Comparison of ENCODE assay signal across 19 cellular contexts in the genomic region with DNA sequence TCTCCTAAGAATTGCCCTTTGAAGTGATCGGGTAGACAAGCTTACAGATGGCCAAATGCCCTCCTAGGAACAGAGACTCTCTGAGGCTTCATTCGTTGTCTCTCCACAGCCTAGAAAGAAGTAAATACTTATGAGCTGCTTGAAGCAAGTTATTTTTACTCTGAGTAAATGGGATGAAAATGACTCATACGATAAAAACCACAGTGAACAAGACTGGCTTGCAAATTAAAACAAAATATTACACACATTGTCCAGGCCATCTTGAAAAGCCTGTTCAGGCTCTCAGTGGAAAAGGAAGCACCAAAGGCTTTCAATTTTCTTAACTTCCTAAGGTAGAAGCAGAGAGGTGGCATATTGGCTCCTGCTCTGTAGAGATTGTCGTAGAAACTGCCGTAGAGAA.
A peak's percentile ranks its signal among the peaks of the same experiment; 100 is the strongest.
DNase-seq lines count a peak whose midpoint lies in the region; ATAC-seq, FAIRE-seq and TF ChIP-seq lines count a peak whose summit lies in the region.
"Had no signal": no experiment of that assay in that cellular context is flagged by ENCODE, and none has a peak within 500 bp of the region (broad histone marks: within the 10 kb centered on the region; RNA-seq: fewer than 3 reads in every experiment).

No MANE protein-coding gene starts in this region.

- no peak for FAIRE-seq in bronchial epithelial cell (lab: Jason Lieb, UNC)
- FAIRE-seq: D721Med, K562 had no signal

- no peaks in the 10 kb centered on the region for H3K27me3 ChIP-seq in SK-N-SH (ENCODE audit: insufficient read depth)
- no peaks in the 10 kb centered on the region for H3K27me3 ChIP-seq in bronchial epithelial cell (ENCODE audit: control insufficient read depth, insufficient read depth, low read length)
- H3K27me3 ChIP-seq: SJCRH30 had no signal

- no peak overlapping the region for H2AFZ ChIP-seq in SK-N-SH (ENCODE audit: low read depth)
- H2AFZ ChIP-seq: GM23338 had no signal

- no peak overlapping the region for H3K9ac ChIP-seq in SK-N-SH

- H3K4me1 Mint-ChIP-seq in T-helper 2 cell treated with Interferon-gamma antibody and Interleukin-4, amounts not matched to agents 5 μg/mL and 100 μg/mL, for 36 hours (ENCODE audit: low read depth): no peaks in the 10 kb centered on the region
- H3K4me1 Mint-ChIP-seq: B cell; CD4-positive, alpha-beta memory T cell had no signal

- POLR2A ChIA-PET in SK-N-SH (lab: Yijun Ruan, JAX): no interaction called here

- H3K27me3 Mint-ChIP-seq in T-helper 2 cell treated with Interferon-gamma antibody and Interleukin-4, amounts not matched to agents 5 μg/mL and 100 μg/mL, for 36 hours (ENCODE audit: low read depth): no peaks in the 10 kb centered on the region
- H3K27me3 Mint-ChIP-seq: B cell; CD4-positive, alpha-beta memory T cell had no signal

- WGBS in SK-N-SH (ENCODE audit: low lambda C conversion rate): 43% methylated on average over 5 of the region's 5 CpGs

- H4K20me1 ChIP-seq in SK-N-SH (ENCODE audit: insufficient read depth): no peaks in the 10 kb centered on the region

- CTCF ChIA-PET in SK-N-SH (lab: Yijun Ruan, JAX): interaction anchor here (0.7 to 0.9 kb wide), 2 partner anchors 10 to 14 kb away, joined by 3 to 4 read pairs; no protein-coding TSS in a partner anchor

- H3K9me3 Mint-ChIP-seq in T-helper 2 cell treated with Interferon-gamma antibody and Interleukin-4, amounts not matched to agents 5 μg/mL and 100 μg/mL, for 36 hours: peaks cover 5% of the 10 kb centered on the region
- H3K9me3 Mint-ChIP-seq: GM23338 had no signal

- no peaks in the 10 kb centered on the region for H3K36me3 Mint-ChIP-seq in T-helper 2 cell treated with Interferon-gamma antibody and Interleukin-4, amounts not matched to agents 5 μg/mL and 100 μg/mL, for 36 hours (ENCODE audit: low read depth)
- H3K36me3 Mint-ChIP-seq: CD4-positive, alpha-beta memory T cell had no signal

- no peak overlapping the region for H3K27ac Mint-ChIP-seq in T-helper 2 cell treated with Interferon-gamma antibody and Interleukin-4, amounts not matched to agents 5 μg/mL and 100 μg/mL, for 36 hours
- H3K27ac Mint-ChIP-seq: B cell; CD4-positive, alpha-beta memory T cell; GM23338 had no signal

- no peak for DNase-seq in SK-N-SH
- peak; percentile 26 for DNase-seq in bronchial epithelial cell (ENCODE audit: low read depth)
- peak; percentile 8 for DNase-seq in kidney glomerular epithelial cell (lab: John Stamatoyannopoulos, UW)
- no peak for DNase-seq in T-helper 2 cell treated with Interferon-gamma antibody and Interleukin-4, amounts not matched to agents 5 μg/mL and 100 μg/mL, for 36 hours (ENCODE audit: low spot score)
- no peak for DNase-seq in NCI-H82 (lab: John Stamatoyannopoulos, UW)
- no peak for DNase-seq in activated CD4-positive, alpha-beta T cell treated with anti-CD3 and anti-CD28 coated beads, Interleukin-2, amount 50 U/mL, for 4 hours
- DNase-seq: CD4-positive, alpha-beta memory T cell; DND-41; GDM1; NCI-H1092 treated with DMSO at 0.1 percent for 48 hours; NCI-H1694 treated with DMSO at 0.1 percent for 48 hours; SJCRH30 had no signal

- no peak overlapping the region; a peak in 1 of 4 replicates for H3K4me3 ChIP-seq in SK-N-SH (ENCODE audit: low read depth in 2 of 2, low read length in 1 of 2)
- no peak overlapping the region for H3K4me3 ChIP-seq in bronchial epithelial cell (ENCODE audit: low read depth, low read length)
- H3K4me3 ChIP-seq: GM23338, K562, SJCRH30 had no signal

- no peaks in the 10 kb centered on the region; a peak in 1 of 4 replicates for H3K4me1 ChIP-seq in SK-N-SH (ENCODE audit: control insufficient read depth in 1 of 2, insufficient read depth in 2 of 2, low read depth in 1 of 2, low read length in 1 of 2)
- H3K4me1 ChIP-seq: SJCRH30 had no signal

- H3K4me3 Mint-ChIP-seq in T-helper 2 cell treated with Interferon-gamma antibody and Interleukin-4, amounts not matched to agents 5 μg/mL and 100 μg/mL, for 36 hours: no peak overlapping the region
- H3K4me3 Mint-ChIP-seq: B cell; CD4-positive, alpha-beta memory T cell; GM23338 had no signal

- H3K36me3 ChIP-seq in SK-N-SH (replicated peaks in 1 of 2; ENCODE audit: control insufficient read depth in 1 of 2, insufficient read depth in 2 of 2, low read length in 1 of 2) (no peaks in the 10 kb centered on the region), bronchial epithelial cell (ENCODE audit: control insufficient read depth, insufficient read depth, low read length) (no peaks in the 10 kb centered on the region)

- no peaks in the 10 kb centered on the region for H3K79me2 ChIP-seq in SK-N-SH (ENCODE audit: insufficient read depth)

- TF ChIP-seq CTCF in SK-N-SH (IDR thresholded peaks at IDR 0.05) (no peak), bronchial epithelial cell (IDR thresholded peaks at IDR 0.05; ENCODE audit: insufficient read depth, low read length, severe bottlenecking) (no peak)

- 0 out of 2 replicates have a peak overlapping the region, but pooled peaks have one; percentile 5 for H3K4me2 ChIP-seq in SK-N-SH
- H3K4me2 ChIP-seq: GM23338 had no signal

- H3K9me3 ChIP-seq in SK-N-SH: no peaks in the 10 kb centered on the region
- H3K9me3 ChIP-seq: SJCRH30 had no signal

- ATAC-seq in HG02884 (IDR thresholded peaks at IDR 0.05; ENCODE audit: unreplicated experiment): no peak
- ATAC-seq: GM23338, K562 had no signal

- H3K27ac ChIP-seq in SK-N-SH (ENCODE audit: low read depth in 2 of 2, low read length in 1 of 2): peak overlapping the region in 1 of 2 experiments; percentile 60; a peak in 2 of 4 replicates
- H3K27ac ChIP-seq in temporal lobe (ENCODE audit: low read depth, low read length): peak overlapping the region; percentile 34
- H3K27ac ChIP-seq: RWPE1, SJCRH30 had no signal

- TF ChIP-seq RAD21 in SK-N-SH (IDR thresholded peaks at IDR 0.05; ENCODE audit: low read length): no peak

- no peaks in the 10 kb centered on the region for H3K9me2 ChIP-seq in SK-N-SH

- TF ChIP-seq EP300 in SK-N-SH (IDR thresholded peaks at IDR 0.05; ENCODE audit: borderline replicate concordance in 1 of 2, low read depth in 1 of 2, low read length in 1 of 2): no peak

- no peaks in the 10 kb centered on the region for H3F3A ChIP-seq in SK-N-SH (replicated peaks; ENCODE audit: insufficient read depth)

TF ChIP-seq in SK-N-SH, 30 proteins besides CTCF, POLR2A, EP300 and RAD21 (continues in another document):
- no peak for TF ChIP-seq ELF1 (IDR thresholded peaks at IDR 0.05)
- no peak for TF ChIP-seq CHD2 (IDR thresholded peaks at IDR 0.05; ENCODE audit: low read length, partially characterized antibody)
- TF ChIP-seq FOXM1 (IDR thresholded peaks at IDR 0.05; ENCODE audit: low read depth): no peak
- no peak for TF ChIP-seq SIN3A (IDR thresholded peaks at IDR 0.05; ENCODE audit: borderline replicate concordance, low read depth, low read length)
- TF ChIP-seq ZBTB33 (IDR thresholded peaks at IDR 0.05; ENCODE audit: borderline replicate concordance, low read depth): no peak
- TF ChIP-seq MEF2A (IDR thresholded peaks at IDR 0.05; ENCODE audit: borderline replicate concordance, low read depth): no peak
- no peak for TF ChIP-seq MXI1 (IDR thresholded peaks at IDR 0.05; ENCODE audit: low read depth, low read length)
- TF ChIP-seq SMC3 (IDR thresholded peaks at IDR 0.05; ENCODE audit: low read depth, low read length): no peak
- no peak for TF ChIP-seq FOSL2 (IDR thresholded peaks at IDR 0.05; ENCODE audit: borderline replicate concordance, low read depth)
- TF ChIP-seq MAX (IDR thresholded peaks at IDR 0.05; ENCODE audit: low read depth): no peak
- no peak for TF ChIP-seq IRF3 (IDR thresholded peaks at IDR 0.05; ENCODE audit: low read depth, low read length)
- TF ChIP-seq YY1 (IDR thresholded peaks at IDR 0.05; ENCODE audit: low read depth): no peak
- no peak for TF ChIP-seq NFIC (IDR thresholded peaks at IDR 0.05; ENCODE audit: borderline replicate concordance)

Comparison
In these comparisons a context has a peak if more than half of its experiments do, and no peak if none do; other contexts are left out.
1. DNase-seq: peak in bronchial epithelial cell (single experiment) and kidney glomerular epithelial cell (single experiment); none in SK-N-SH (single experiment), T-helper 2 cell treated with Interferon-gamma antibody and Interleukin-4, amounts not matched to agents 5 μg/mL and 100 μg/mL, for 36 hours (single experiment), NCI-H82 (single experiment) and activated CD4-positive, alpha-beta T cell treated with anti-CD3 and anti-CD28 coated beads, Interleukin-2, amount 50 U/mL, for 4 hours (0 of 2).